22 cellular contexts compared by ENCODE assay signal in the genomic region with DNA sequence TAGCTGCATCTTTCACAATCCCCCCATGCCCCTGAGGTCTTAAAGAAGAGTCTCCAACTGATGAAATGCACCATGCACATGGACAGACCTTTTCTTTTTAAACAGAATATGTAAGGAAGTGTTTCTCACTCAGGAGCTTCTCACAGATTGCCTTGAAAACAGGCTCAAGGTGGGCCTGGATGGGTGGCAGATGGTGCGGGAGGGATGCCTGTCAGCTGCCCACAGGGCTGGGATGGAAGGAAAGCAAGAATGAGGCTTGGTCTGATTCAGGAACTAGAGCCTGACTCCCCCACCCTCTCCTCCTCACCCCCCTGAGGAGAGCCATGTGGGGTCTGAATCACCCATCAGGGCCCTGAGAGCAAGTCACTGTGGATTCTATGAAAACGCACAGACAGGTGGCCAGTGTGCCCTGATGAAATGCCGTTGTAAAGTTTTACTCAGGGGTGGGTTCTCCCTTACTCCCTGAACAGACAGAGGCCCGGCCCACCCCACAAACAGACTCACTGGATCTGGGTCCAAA.
"Had no signal": no experiment of that assay in that cellular context is flagged by ENCODE, and none has a peak within 500 bp of the region (broad histone marks: within the 10 kb centered on the region; RNA-seq: fewer than 3 reads in every experiment).

No MANE protein-coding gene starts in this region.

- DNase-seq: activated CD4-positive, alpha-beta memory T cell treated with anti-CD3 and anti-CD28 coated beads, Interleukin-2, amount 10 ng/mL, durations not matched to agents 7 days and 5 days; activated CD4-positive, alpha-beta T cell treated with anti-CD3 and anti-CD28 coated beads for 36 hours; activated naive CD4-positive, alpha-beta T cell treated with Interleukin-2 at 50 U/mL for 16 hours; activated T-cell treated with anti-CD3 and anti-CD28 coated beads, Interleukin-2, amount 50 U/mL, for 1 hour; brain microvascular endothelial cell; central memory CD4-positive, alpha-beta T cell; cortex of kidney; effector CD4-positive, alpha-beta T cell; gastrocnemius medialis; kidney; left lung; mammary epithelial cell; pancreas; right lobe of liver; stimulated activated CD4-positive, alpha-beta T cell treated with anti-CD3 and anti-CD28 coated beads, Interleukin-4, amount 100 ng/mL, for 24 hours; stomach; testis had no signal

- H3K9me3 ChIP-seq: gastrocnemius medialis, heart left ventricle, left lung, pancreas, right lobe of liver, stomach, testis had no signal

- H3K27ac ChIP-seq: brain microvascular endothelial cell, gastrocnemius medialis, heart left ventricle, left lung, pancreas, right lobe of liver, stomach, testis had no signal

- ATAC-seq: activated CD4-positive, alpha-beta T cell treated with anti-CD3 and anti-CD28 coated beads for 36 hours; esophagus mucosa; gastrocnemius medialis; heart left ventricle; left lung; pancreas; right lobe of liver; stimulated activated effector memory CD8-positive, alpha-beta T cell treated with anti-CD3 and anti-CD28 coated beads, Interleukin-12 subunit alpha, Interleukin-12 subunit beta, amount 100 ng/mL, for 72 hours had no signal

- H3K4me1 Mint-ChIP-seq: activated CD4-positive, alpha-beta memory T cell treated with anti-CD3 and anti-CD28 coated beads, Interleukin-2, amount 10 ng/mL, durations not matched to agents 7 days and 5 days; activated CD4-positive, alpha-beta T cell treated with anti-CD3 and anti-CD28 coated beads for 36 hours; stimulated activated effector memory CD8-positive, alpha-beta T cell treated with anti-CD3 and anti-CD28 coated beads, Interleukin-12 subunit alpha, Interleukin-12 subunit beta, amount 100 ng/mL, for 72 hours had no signal

- H3K4me3 ChIP-seq: gastrocnemius medialis, heart left ventricle, left lung, pancreas, right lobe of liver, stomach, testis had no signal

- H3K27me3 Mint-ChIP-seq: type B pancreatic cell had no signal

- H3K27me3 ChIP-seq: brain microvascular endothelial cell, gastrocnemius medialis, heart left ventricle, left lung, right lobe of liver, stomach, testis had no signal

- H3K9me3 Mint-ChIP-seq: activated CD4-positive, alpha-beta memory T cell treated with anti-CD3 and anti-CD28 coated beads, Interleukin-2, amount 10 ng/mL, durations not matched to agents 7 days and 5 days; activated T-helper 2 cell treated with anti-CD3 and anti-CD28 coated beads, Interferon-gamma antibody, Interleukin-2, Interleukin-4, amounts not matched to agents 10 μg/mL and 5 μg/mL and 100 μg/mL, durations not matched to agents 14 hours and 24 hours and 36 hours; stimulated activated effector memory CD8-positive, alpha-beta T cell treated with anti-CD3 and anti-CD28 coated beads, Interleukin-12 subunit alpha, Interleukin-12 subunit beta, amount 100 ng/mL, for 72 hours; type B pancreatic cell had no signal

- H3K36me3 Mint-ChIP-seq: stimulated activated effector memory CD8-positive, alpha-beta T cell treated with anti-CD3 and anti-CD28 coated beads, Interleukin-12 subunit alpha, Interleukin-12 subunit beta, amount 100 ng/mL, for 72 hours had no signal

- H3K27ac Mint-ChIP-seq: activated CD4-positive, alpha-beta memory T cell treated with anti-CD3 and anti-CD28 coated beads, Interleukin-2, amount 10 ng/mL, durations not matched to agents 7 days and 5 days; activated CD4-positive, alpha-beta T cell treated with anti-CD3 and anti-CD28 coated beads for 36 hours; activated T-helper 2 cell treated with anti-CD3 and anti-CD28 coated beads, Interferon-gamma antibody, Interleukin-2, Interleukin-4, amounts not matched to agents 10 μg/mL and 5 μg/mL and 100 μg/mL, durations not matched to agents 14 hours and 24 hours and 36 hours; stimulated activated effector memory CD8-positive, alpha-beta T cell treated with anti-CD3 and anti-CD28 coated beads, Interleukin-12 subunit alpha, Interleukin-12 subunit beta, amount 100 ng/mL, for 72 hours; type B pancreatic cell had no signal

- H3K4me3 Mint-ChIP-seq: activated CD4-positive, alpha-beta memory T cell treated with anti-CD3 and anti-CD28 coated beads, Interleukin-2, amount 10 ng/mL, durations not matched to agents 7 days and 5 days; activated CD4-positive, alpha-beta T cell treated with anti-CD3 and anti-CD28 coated beads for 36 hours; stimulated activated effector memory CD8-positive, alpha-beta T cell treated with anti-CD3 and anti-CD28 coated beads, Interleukin-12 subunit alpha, Interleukin-12 subunit beta, amount 100 ng/mL, for 72 hours; type B pancreatic cell had no signal
